Comparison of ENCODE assay signal across 1 cellular context in genomic region chr11:73729594-73730206, GRCh38.
TF ChIP-seq lines count a peak whose summit lies in the region.

No MANE protein-coding gene starts in this region.

TF ChIP-seq in HCT116, 20 proteins besides CTCF, POLR2A, EP300 and RAD21:
- TF ChIP-seq JUND (IDR thresholded peaks at IDR 0.05) (no peak), TCF7L2 (IDR thresholded peaks at IDR 0.05; ENCODE audit: borderline replicate concordance, extremely low read depth, insufficient read depth, insufficient read length) (no peak), ELF1 (IDR thresholded peaks at IDR 0.05; ENCODE audit: borderline replicate concordance, low read depth) (no peak), REST (IDR thresholded peaks at IDR 0.05; ENCODE audit: low read depth) (no peak), SIN3A (IDR thresholded peaks at IDR 0.05; ENCODE audit: low read depth) (no peak), YY1 (IDR thresholded peaks at IDR 0.05; ENCODE audit: extremely low read depth, insufficient replicate concordance, low read depth, low read length) (no peak), CBX3 (IDR thresholded peaks at IDR 0.05; ENCODE audit: low read depth) (no peak)
